ENCODE assay signal across 35 cellular contexts in genomic region chr12:45959025-45959424, GRCh38.
"Had no signal": no experiment of that assay in that cellular context is flagged by ENCODE, and none has a peak within 500 bp of the region (broad histone marks: within the 10 kb centered on the region; RNA-seq: fewer than 3 reads in every experiment).

No MANE protein-coding gene starts in this region.

- H3K4me3 Mint-ChIP-seq: activated B cell treated with CpG ODN at 0.5 μM for 24 hours; activated CD4-positive, alpha-beta memory T cell treated with anti-CD3 and anti-CD28 coated beads for 36 hours; activated CD4-positive, alpha-beta T cell treated with anti-CD3 and anti-CD28 coated beads, Interleukin-2, amount 10 ng/mL, durations not matched to agents 24 days and 14 days; activated CD8-positive, alpha-beta T cell treated with anti-CD3 and anti-CD28 coated beads for 36 hours; activated naive CD4-positive, alpha-beta T cell treated with anti-CD3 and anti-CD28 coated beads for 36 hours; activated naive CD8-positive, alpha-beta T cell treated with anti-CD3 and anti-CD28 coated beads for 36 hours; activated T-cell treated with anti-CD3 and anti-CD28 coated beads, Interleukin-2, amount 50 U/mL, for 4 hours; activated T-cell treated with anti-CD3 and anti-CD28 coated beads, Interleukin-2, amount 50 U/mL, for 72 hours; activated T-helper 1 cell treated with anti-CD3 and anti-CD28 coated beads, Interleukin-12 subunit alpha, Interleukin-12 subunit beta, Interleukin-2, Interleukin-4 antibody, amounts not matched to agents 30 ng/mL and 10 ng/mL and 1 ng/mL, durations not matched to agents 14 hours and 24 hours and 36 hours; activated T-helper 17 cell treated with anti-CD3 and anti-CD28 coated beads, Interleukin-2, amount 50 U/mL, for 72 hours; T-helper 1 cell treated with Interleukin-12 subunit alpha and Interleukin-12 subunit beta and Interleukin-4 antibody, amounts not matched to agents 30 μg/mL and 1 μg/mL, for 36 hours; T-helper 2 cell treated with Interferon-gamma antibody and Interleukin-4, amounts not matched to agents 5 μg/mL and 100 μg/mL, for 36 hours had no signal

- ATAC-seq: activated CD8-positive, alpha-beta T cell treated with anti-CD3 and anti-CD28 coated beads for 36 hours; activated naive CD4-positive, alpha-beta T cell treated with anti-CD3 and anti-CD28 coated beads, Interleukin-2, amount 50 U/mL, for 72 hours; activated T-cell treated with anti-CD3 and anti-CD28 coated beads, Interleukin-2, amount 50 U/mL, for 4 hours; activated T-cell treated with anti-CD3 and anti-CD28 coated beads, Interleukin-2, amount 50 U/mL, for 72 hours; activated T-helper 17 cell treated with anti-CD3 and anti-CD28 coated beads, Interleukin-2, amount 50 U/mL, for 72 hours; body of pancreas had no signal

- H3K9me3 Mint-ChIP-seq: activated B cell treated with CpG ODN at 0.5 μM for 24 hours; activated CD4-positive, alpha-beta T cell treated with anti-CD3 and anti-CD28 coated beads, Interleukin-2, amount 10 ng/mL, durations not matched to agents 24 days and 14 days; activated naive CD4-positive, alpha-beta T cell treated with anti-CD3 and anti-CD28 coated beads, Interleukin-2, amount 50 U/mL, for 72 hours; activated T-cell treated with anti-CD3 and anti-CD28 coated beads, Interleukin-2, amount 50 U/mL, for 4 hours; activated T-cell treated with anti-CD3 and anti-CD28 coated beads, Interleukin-2, amount 50 U/mL, for 72 hours; activated T-helper 1 cell treated with anti-CD3 and anti-CD28 coated beads, Interleukin-12 subunit alpha, Interleukin-12 subunit beta, Interleukin-2, Interleukin-4 antibody, amounts not matched to agents 30 ng/mL and 10 ng/mL and 1 ng/mL, durations not matched to agents 14 hours and 24 hours and 36 hours; activated T-helper 17 cell treated with anti-CD3 and anti-CD28 coated beads, Interleukin-2, amount 50 U/mL, for 72 hours; T-helper 1 cell treated with Interleukin-12 subunit alpha and Interleukin-12 subunit beta and Interleukin-4 antibody, amounts not matched to agents 30 μg/mL and 1 μg/mL, for 36 hours; T-helper 2 cell treated with Interferon-gamma antibody and Interleukin-4, amounts not matched to agents 5 μg/mL and 100 μg/mL, for 36 hours had no signal

- H3K4me1 ChIP-seq: body of pancreas, breast epithelium had no signal

- H3K27me3 ChIP-seq: adrenal gland, body of pancreas, brain microvascular endothelial cell, breast epithelium had no signal

- DNase-seq: activated B cell treated with CpG ODN at 0.5 μM for 24 hours; activated CD4-positive, alpha-beta memory T cell treated with anti-CD3 and anti-CD28 coated beads for 36 hours; activated CD4-positive, alpha-beta T cell treated with anti-CD3 and anti-CD28 coated beads for 4 hours; activated CD4-positive, alpha-beta T cell treated with anti-CD3 and anti-CD28 coated beads, Interleukin-2, amount 10 ng/mL, durations not matched to agents 24 days and 14 days; activated CD4-positive, alpha-beta T cell treated with anti-CD3 and anti-CD28 coated beads, Interleukin-2, amount 50 U/mL, for 1 hour; activated CD4-positive, alpha-beta T cell treated with anti-CD3 and anti-CD28 coated beads, Interleukin-2, amount 50 U/mL, for 4 hours; activated CD4-positive, CD25-positive, alpha-beta regulatory T cell treated with anti-CD3 and anti-CD28 coated beads, Interleukin-2, amount 50 U/mL, for 72 hours; activated CD8-positive, alpha-beta memory T cell treated with anti-CD3 and anti-CD28 coated beads, Interleukin-2, amount 50 U/mL, for 4 hours; activated CD8-positive, alpha-beta T cell treated with anti-CD3 and anti-CD28 coated beads for 36 hours; activated effector memory CD4-positive, alpha-beta T cell treated with anti-CD3 and anti-CD28 coated beads, Interleukin-2, amount 50 U/mL, for 16 hours; activated gamma-delta T cell treated with Interleukin-2 at 50 U/mL for 16 hours; activated naive CD4-positive, alpha-beta T cell; activated naive CD4-positive, alpha-beta T cell treated with anti-CD3 and anti-CD28 coated beads for 36 hours; activated naive CD4-positive, alpha-beta T cell treated with anti-CD3 and anti-CD28 coated beads, Interleukin-2, amount 50 U/mL, for 16 hours; activated naive CD8-positive, alpha-beta T cell treated with anti-CD3 and anti-CD28 coated beads for 36 hours; activated T-cell treated with anti-CD3 and anti-CD28 coated beads for 4 hours; activated T-cell treated with anti-CD3 and anti-CD28 coated beads, Interleukin-2, amount 50 U/mL, for 1 hour; activated T-cell treated with anti-CD3 and anti-CD28 coated beads, Interleukin-2, amount 50 U/mL, for 4 hours; activated T-cell treated with anti-CD3 and anti-CD28 coated beads, Interleukin-2, amount 50 U/mL, for 72 hours; adrenal gland; amniotic stem cell; aorta; body of pancreas; brain microvascular endothelial cell; central memory CD4-positive, alpha-beta T cell; T-helper 1 cell; T-helper 2 cell; T-helper 9 cell had no signal

- H3K4me3 ChIP-seq: adrenal gland, body of pancreas, breast epithelium had no signal

- H3K9me3 ChIP-seq: adrenal gland, body of pancreas, breast epithelium had no signal

- H3K27me3 Mint-ChIP-seq: activated B cell treated with CpG ODN at 0.5 μM for 24 hours; activated CD4-positive, alpha-beta memory T cell treated with anti-CD3 and anti-CD28 coated beads for 36 hours; activated CD4-positive, alpha-beta T cell treated with anti-CD3 and anti-CD28 coated beads, Interleukin-2, amount 10 ng/mL, durations not matched to agents 24 days and 14 days; activated CD8-positive, alpha-beta T cell treated with anti-CD3 and anti-CD28 coated beads for 36 hours; activated naive CD8-positive, alpha-beta T cell treated with anti-CD3 and anti-CD28 coated beads for 36 hours; activated T-helper 17 cell treated with anti-CD3 and anti-CD28 coated beads, Interleukin-2, amount 50 U/mL, for 72 hours had no signal

- H3K4me1 Mint-ChIP-seq: activated T-helper 17 cell treated with anti-CD3 and anti-CD28 coated beads, Interleukin-2, amount 50 U/mL, for 72 hours had no signal

- H3K36me3 ChIP-seq: brain microvascular endothelial cell, breast epithelium had no signal

- H3K27ac Mint-ChIP-seq: activated B cell treated with CpG ODN at 0.5 μM for 24 hours; activated CD4-positive, alpha-beta memory T cell treated with anti-CD3 and anti-CD28 coated beads for 36 hours; activated CD4-positive, alpha-beta T cell treated with anti-CD3 and anti-CD28 coated beads, Interleukin-2, amount 10 ng/mL, durations not matched to agents 24 days and 14 days; activated CD8-positive, alpha-beta T cell treated with anti-CD3 and anti-CD28 coated beads for 36 hours; activated naive CD4-positive, alpha-beta T cell treated with anti-CD3 and anti-CD28 coated beads for 36 hours; activated naive CD4-positive, alpha-beta T cell treated with anti-CD3 and anti-CD28 coated beads, Interleukin-2, amount 50 U/mL, for 72 hours; activated naive CD8-positive, alpha-beta T cell treated with anti-CD3 and anti-CD28 coated beads for 36 hours; activated T-helper 1 cell treated with anti-CD3 and anti-CD28 coated beads, Interleukin-12 subunit alpha, Interleukin-12 subunit beta, Interleukin-2, Interleukin-4 antibody, amounts not matched to agents 30 ng/mL and 10 ng/mL and 1 ng/mL, durations not matched to agents 14 hours and 24 hours and 36 hours; activated T-helper 17 cell treated with anti-CD3 and anti-CD28 coated beads, Interleukin-2, amount 50 U/mL, for 72 hours; T-helper 1 cell treated with Interleukin-12 subunit alpha and Interleukin-12 subunit beta and Interleukin-4 antibody, amounts not matched to agents 30 μg/mL and 1 μg/mL, for 36 hours; T-helper 2 cell treated with Interferon-gamma antibody and Interleukin-4, amounts not matched to agents 5 μg/mL and 100 μg/mL, for 36 hours had no signal

- H3K27ac ChIP-seq: adrenal gland, body of pancreas, brain microvascular endothelial cell, breast epithelium, VCaP had no signal
